1 cellular context compared by ENCODE assay signal in the genomic region with DNA sequence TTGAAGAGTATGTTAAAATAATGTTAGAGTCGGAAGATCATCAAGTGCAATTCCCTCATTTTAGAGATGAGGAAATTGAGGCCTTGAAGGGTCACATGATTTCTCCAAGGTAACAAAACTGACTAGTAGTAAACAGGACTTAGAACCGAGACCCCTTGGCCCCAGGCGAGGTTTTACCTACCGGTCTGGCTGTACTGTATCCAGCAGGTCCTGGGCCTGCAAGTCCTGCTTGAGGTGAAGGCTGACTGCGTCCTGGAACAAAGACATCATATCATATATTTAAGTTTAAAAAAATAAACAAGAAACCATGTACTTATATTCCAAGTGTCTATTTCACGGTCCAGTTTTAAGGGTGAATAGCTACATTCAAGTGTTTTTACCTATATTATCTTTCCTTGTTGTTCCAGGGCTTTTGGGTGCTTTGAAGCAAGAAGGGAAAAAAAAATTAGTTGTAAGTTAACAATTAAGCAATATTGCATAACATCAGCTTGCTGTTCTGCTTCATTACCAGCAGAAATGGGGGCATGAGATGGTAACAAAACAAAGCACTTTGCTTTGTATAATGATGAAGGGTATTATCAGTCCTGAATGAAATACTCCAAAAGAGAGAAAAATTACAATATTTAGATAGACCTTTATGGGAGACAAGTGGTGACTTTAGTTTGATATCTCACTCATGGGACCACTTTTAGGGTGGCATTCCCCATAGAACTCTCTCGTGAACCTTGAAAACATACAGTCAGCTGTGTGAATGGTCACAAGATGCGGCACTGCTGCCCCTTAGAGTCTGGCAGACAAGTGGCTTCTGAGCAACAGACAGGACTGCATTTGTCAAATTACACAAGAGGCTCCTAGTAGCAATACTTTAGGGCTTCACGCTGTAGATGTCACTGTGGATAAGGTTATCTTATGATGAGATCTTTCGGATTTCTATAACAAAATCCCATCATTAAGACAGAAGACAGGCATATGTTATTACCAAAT.
TF ChIP-seq lines count a peak whose summit lies in the region.

No MANE protein-coding gene starts in this region.

TF ChIP-seq in GM23338, 12 proteins besides CTCF, POLR2A, EP300 and RAD21 (continued from another document):
- TF ChIP-seq, protein P1, sequence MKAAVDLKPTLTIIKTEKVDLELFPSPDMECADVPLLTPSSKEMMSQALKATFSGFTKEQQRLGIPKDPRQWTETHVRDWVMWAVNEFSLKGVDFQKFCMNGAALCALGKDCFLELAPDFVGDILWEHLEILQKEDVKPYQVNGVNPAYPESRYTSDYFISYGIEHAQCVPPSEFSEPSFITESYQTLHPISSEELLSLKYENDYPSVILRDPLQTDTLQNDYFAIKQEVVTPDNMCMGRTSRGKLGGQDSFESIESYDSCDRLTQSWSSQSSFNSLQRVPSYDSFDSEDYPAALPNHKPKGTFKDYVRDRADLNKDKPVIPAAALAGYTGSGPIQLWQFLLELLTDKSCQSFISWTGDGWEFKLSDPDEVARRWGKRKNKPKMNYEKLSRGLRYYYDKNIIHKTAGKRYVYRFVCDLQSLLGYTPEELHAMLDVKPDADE (IDR thresholded peaks at IDR 0.05): no peak
- TF ChIP-seq CREB1 (CRISPR knock-in tag; IDR thresholded peaks at IDR 0.05; ENCODE audit: low read depth) (no peak), ZNF331 (CRISPR knock-in tag; IDR thresholded peaks at IDR 0.05; ENCODE audit: low read depth) (no peak), EZH2 (IDR thresholded peaks at IDR 0.05; ENCODE audit: low read depth, unreplicated experiment) (no peak), EZH2phosphoT487 (IDR thresholded peaks at IDR 0.05; ENCODE audit: unreplicated experiment) (no peak), ZNF114 (CRISPR knock-in tag; IDR thresholded peaks at IDR 0.05) (no peak)
